Comparison of ENCODE assay signal across 23 cellular contexts in the genomic region with DNA sequence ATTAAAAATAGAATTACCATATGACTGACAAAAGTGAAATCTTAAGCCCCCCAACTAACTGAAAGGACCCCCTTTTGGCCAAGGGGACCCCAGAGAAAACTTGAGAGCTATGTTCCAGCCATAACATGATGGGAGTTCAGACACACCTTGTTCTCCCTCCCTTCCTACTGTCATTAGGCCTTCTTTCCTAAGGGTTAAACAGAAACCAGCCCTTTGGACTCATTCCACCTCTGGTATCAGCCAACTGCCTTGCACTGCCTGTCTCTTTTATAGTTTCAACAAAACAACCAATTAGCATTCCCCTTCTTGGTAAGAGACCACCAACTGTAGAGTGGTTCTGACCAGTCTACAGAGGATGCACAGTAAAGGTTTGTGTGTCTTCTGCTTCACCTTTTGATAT.
"Had no signal": no experiment of that assay in that cellular context is flagged by ENCODE, and none has a peak within 500 bp of the region (broad histone marks: within the 10 kb centered on the region; RNA-seq: fewer than 3 reads in every experiment).

No MANE protein-coding gene starts in this region.

- FAIRE-seq: pancreas had no signal

- H3K36me3 ChIP-seq: left lung, pancreas, prostate gland, sigmoid colon, tibial nerve, uterus had no signal

- H3K9me3 ChIP-seq: pancreas, prostate gland had no signal

- H3K27me3 ChIP-seq: left lung, pancreas, sigmoid colon, tibial nerve, uterus had no signal

- H3K4me2 ChIP-seq: smooth muscle cell had no signal

- H3K4me1 ChIP-seq: prostate gland, sigmoid colon, uterus had no signal

- H3K27ac ChIP-seq: left lung, pancreas, prostate gland, sigmoid colon, tibial nerve, uterus had no signal

- DNase-seq: islet precursor cell; left lung; mesendoderm; naive thymus-derived CD8-positive, alpha-beta T cell; nucleus accumbens; pancreas; posterior cingulate gyrus; retina; right cardiac atrium; sigmoid colon; stimulated activated CD4-positive, alpha-beta T cell treated with anti-CD3 and anti-CD28 coated beads, Interleukin-1b, Interleukin-23, amount 100 ng/mL, for 48 hours; stimulated activated CD4-positive, alpha-beta T cell treated with anti-CD3 and anti-CD28 coated beads, Interleukin-2, amount 100 ng/mL, for 48 hours; stimulated activated CD4-positive, alpha-beta T cell treated with anti-CD3 and anti-CD28 coated beads, Interleukin-4, amount 100 ng/mL, for 4 hours; stimulated activated CD8-positive, alpha-beta memory T cell treated with anti-CD3 and anti-CD28 coated beads, Interleukin-4, amount 100 ng/mL, for 48 hours; stimulated activated naive CD4-positive, alpha-beta T cell treated with Interleukin-2 at 50 U/mL for 16 hours; stimulated activated naive CD8-positive, alpha-beta T cell treated with anti-CD3 and anti-CD28 coated beads, Interleukin-15, amount 100 ng/mL, for 72 hours; substantia nigra; uterus had no signal

- ATAC-seq: left lung; naive thymus-derived CD8-positive, alpha-beta T cell; right cardiac atrium; stimulated activated memory B cell treated with anti-CD40 and anti-IgM and Interleukin-4, amounts not matched to agents 10 μg/mL and 1 μg/mL and 100 μg/mL, for 72 hours; stimulated activated naive CD8-positive, alpha-beta T cell treated with anti-CD3 and anti-CD28 coated beads, Interleukin-15, amount 100 ng/mL, for 72 hours had no signal

- H3K4me3 ChIP-seq: left lung, lung, pancreas, prostate gland, sigmoid colon, smooth muscle cell, tibial nerve, uterus had no signal
